ENCODE assay signal across 2 cellular contexts in genomic region chr10:78970261-78970660, GRCh38.
TF ChIP-seq lines count a peak whose summit lies in the region.

No MANE protein-coding gene starts in this region.

TF ChIP-seq in A549, 52 proteins besides CTCF, POLR2A, EP300 and RAD21 (continued from another document):
- TF ChIP-seq, protein P1, sequence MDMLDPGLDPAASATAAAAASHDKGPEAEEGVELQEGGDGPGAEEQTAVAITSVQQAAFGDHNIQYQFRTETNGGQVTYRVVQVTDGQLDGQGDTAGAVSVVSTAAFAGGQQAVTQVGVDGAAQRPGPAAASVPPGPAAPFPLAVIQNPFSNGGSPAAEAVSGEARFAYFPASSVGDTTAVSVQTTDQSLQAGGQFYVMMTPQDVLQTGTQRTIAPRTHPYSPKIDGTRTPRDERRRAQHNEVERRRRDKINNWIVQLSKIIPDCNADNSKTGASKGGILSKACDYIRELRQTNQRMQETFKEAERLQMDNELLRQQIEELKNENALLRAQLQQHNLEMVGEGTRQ (IDR thresholded peaks at IDR 0.05): no peak
- TF ChIP-seq PHF8 (IDR thresholded peaks at IDR 0.05; ENCODE audit: borderline replicate concordance, low read depth) (no peak), ESRRA (IDR thresholded peaks at IDR 0.05; ENCODE audit: borderline replicate concordance, low read length) (no peak), TFCP2L1 (CRISPR knock-in tag; IDR thresholded peaks at IDR 0.05) (no peak)
- TF ChIP-seq, protein P2, sequence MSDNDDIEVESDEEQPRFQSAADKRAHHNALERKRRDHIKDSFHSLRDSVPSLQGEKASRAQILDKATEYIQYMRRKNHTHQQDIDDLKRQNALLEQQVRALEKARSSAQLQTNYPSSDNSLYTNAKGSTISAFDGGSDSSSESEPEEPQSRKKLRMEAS (IDR thresholded peaks at IDR 0.05): no peak

TF ChIP-seq in IMR-90, 13 proteins besides CTCF, POLR2A, EP300 and RAD21 (continued from another document):
- no peak for TF ChIP-seq CEBPB (IDR thresholded peaks at IDR 0.05; ENCODE audit: low read depth, low read length)
- no peak for TF ChIP-seq CHD1 (IDR thresholded peaks at IDR 0.05; ENCODE audit: low read depth, low read length)
- TF ChIP-seq MXI1 (IDR thresholded peaks at IDR 0.05; ENCODE audit: borderline replicate concordance, low read depth, low read length): no peak
